Comparison of ENCODE assay signal across 8 cellular contexts in the genomic region with DNA sequence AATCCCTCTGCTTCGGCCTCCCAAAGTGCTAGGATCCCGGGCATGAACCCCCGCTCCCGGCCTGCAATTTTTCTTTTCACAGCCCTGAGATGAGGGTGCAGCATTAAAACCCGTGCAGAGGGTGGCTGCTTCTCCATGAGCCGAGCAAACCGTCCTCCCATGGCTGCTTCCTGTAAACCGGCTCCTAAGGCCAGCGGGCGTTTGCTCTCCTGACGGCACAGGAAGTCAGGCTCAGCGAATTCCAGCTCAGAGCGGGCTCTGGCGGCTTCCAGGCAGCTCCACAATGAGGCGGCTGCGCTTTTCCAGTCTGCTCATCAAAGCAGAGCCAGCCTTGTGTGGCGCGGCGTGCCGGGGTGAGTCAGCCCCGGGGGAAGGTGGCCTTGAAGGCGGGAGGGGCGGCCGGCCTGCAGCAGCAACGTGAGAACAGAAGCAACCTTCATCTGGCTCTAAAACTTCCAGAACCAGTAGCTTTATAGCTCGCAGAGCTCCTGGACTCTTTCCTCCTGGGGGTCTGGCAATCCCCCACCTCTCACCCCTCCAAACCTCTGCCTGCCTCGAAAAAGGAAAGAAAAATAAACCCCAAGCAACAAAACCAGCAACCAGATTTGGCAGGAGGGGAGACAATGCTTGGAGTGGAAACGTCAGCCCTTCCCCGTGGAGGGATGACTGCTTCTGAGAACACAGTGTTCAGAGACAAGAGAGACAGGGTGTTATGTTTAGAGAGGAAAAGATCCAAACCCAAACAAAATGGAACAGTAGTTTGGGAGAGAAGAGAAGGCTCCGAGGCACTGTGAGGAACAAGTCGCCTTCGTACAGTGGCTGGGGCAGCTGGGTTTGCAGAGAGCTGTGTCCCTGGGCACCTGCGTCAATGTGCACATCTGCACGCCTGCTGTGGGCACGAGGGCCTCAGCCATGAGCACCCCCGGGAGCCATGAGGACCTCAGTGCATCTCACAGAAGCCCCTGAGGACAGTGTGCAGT.
A peak's percentile ranks its signal among the peaks of the same experiment; 100 is the strongest.
DNase-seq lines count a peak whose midpoint lies in the region; ATAC-seq and TF ChIP-seq lines count a peak whose summit lies in the region.

No MANE protein-coding gene starts in this region.

- DNase-seq in ELF-1 (ENCODE audit: low read depth, low spot score) = peak; percentile 98
- DNase-seq in NB4 (ENCODE audit: low read depth) = peak; percentile 92
- DNase-seq in right atrium auricular region (ENCODE audit: low spot score) = peak; percentile 97
- peak; percentile 91 for DNase-seq in prostate gland (ENCODE audit: low spot score)
- DNase-seq in upper lobe of left lung = peak; percentile 94 to 96

- H3K4me3 Mint-ChIP-seq in T-helper 1 cell treated with Interleukin-12 subunit alpha and Interleukin-12 subunit beta and Interleukin-4 antibody, amounts not matched to agents 30 μg/mL and 1 μg/mL, for 36 hours = peak overlapping the region; percentile 68

- peak; percentile 77 to 98 (median 96) for TF ChIP-seq EP300 in upper lobe of left lung (IDR thresholded peaks at IDR 0.05)

- intact Hi-C loops in prostate gland (cut with DNase I) = loop anchor here (2.0 to 5.0 kb wide), 3 partner anchors 35 to 67 kb away; partner anchors contain the start of gene GADD45B

- no peaks in the 10 kb centered on the region for H3K36me3 ChIP-seq in right atrium auricular region
- H3K36me3 ChIP-seq in prostate gland = no peaks in the 10 kb centered on the region
- H3K36me3 ChIP-seq in upper lobe of left lung = no peaks in the 10 kb centered on the region

- no peak for TF ChIP-seq CTCF in NB4 (IDR thresholded peaks at IDR 0.05; ENCODE audit: low read depth, low read length)
- peak; percentile 19 to 52 for TF ChIP-seq CTCF in right atrium auricular region (IDR thresholded peaks at IDR 0.05)
- TF ChIP-seq CTCF in prostate gland (IDR thresholded peaks at IDR 0.05) = peak in 2 of 4 experiments; percentile 30 to 48
- TF ChIP-seq CTCF in upper lobe of left lung (IDR thresholded peaks at IDR 0.05) = peak in 3 of 6 experiments; percentile 27 to 48 (median 29)

- H3K27me3 ChIP-seq in right atrium auricular region = no peaks in the 10 kb centered on the region
- no peaks in the 10 kb centered on the region for H3K27me3 ChIP-seq in prostate gland (replicated peaks; ENCODE audit: insufficient read depth)
- H3K27me3 ChIP-seq in upper lobe of left lung = no peaks in the 10 kb centered on the region

- H3K27ac ChIP-seq in angular gyrus (ENCODE audit: low read depth, low read length) (peak overlapping the region; percentile 99), right atrium auricular region (peak overlapping the region; percentile 91 to 96), prostate gland (peak overlapping the region; percentile 88 to 92), upper lobe of left lung (peak overlapping the region; percentile 84 to 94 (median 89))

- ATAC-seq in upper lobe of left lung (ENCODE audit: low FRiP score in 2 of 2) (peak; percentile 89 to 90), GM21619 (IDR thresholded peaks at IDR 0.05; ENCODE audit: unreplicated experiment) (no peak)

- no peaks in the 10 kb centered on the region for H3K27me3 Mint-ChIP-seq in T-helper 1 cell treated with Interleukin-12 subunit alpha and Interleukin-12 subunit beta and Interleukin-4 antibody, amounts not matched to agents 30 μg/mL and 1 μg/mL, for 36 hours (ENCODE audit: low read depth)

- H3K4me3 ChIP-seq in NB4 (ENCODE audit: low read depth, low read length) = peak overlapping the region; percentile 21
- H3K4me3 ChIP-seq in right atrium auricular region = peak overlapping the region in 1 of 2 donors; percentile 36
- H3K4me3 ChIP-seq in prostate gland = peak overlapping the region in 1 of 2 donors; percentile 10
- peak overlapping the region in 2 of 4 donors; percentile 15 to 34 for H3K4me3 ChIP-seq in upper lobe of left lung

- no peaks in the 10 kb centered on the region for H3K36me3 Mint-ChIP-seq in T-helper 1 cell treated with Interleukin-12 subunit alpha and Interleukin-12 subunit beta and Interleukin-4 antibody, amounts not matched to agents 30 μg/mL and 1 μg/mL, for 36 hours (ENCODE audit: low read depth)

- H3K9me3 Mint-ChIP-seq in T-helper 1 cell treated with Interleukin-12 subunit alpha and Interleukin-12 subunit beta and Interleukin-4 antibody, amounts not matched to agents 30 μg/mL and 1 μg/mL, for 36 hours = no peaks in the 10 kb centered on the region

- WGBS in prostate gland = 3% methylated on average over 36 of the region's 36 CpGs
- WGBS in upper lobe of left lung, 2 donors = 5 to 30% methylated on average over 20 to 30 of the region's 36 CpGs

- H3K4me1 ChIP-seq in right atrium auricular region = peaks cover 0 to 82% of the 10 kb centered on the region in 2 donors
- peaks cover 44% of the 10 kb centered on the region for H3K4me1 ChIP-seq in prostate gland (replicated peaks)
- peaks cover 70 to 82% (median 75%) of the 10 kb centered on the region in 4 donors for H3K4me1 ChIP-seq in upper lobe of left lung

- H3K9me3 ChIP-seq in right atrium auricular region = no peaks in the 10 kb centered on the region
- H3K9me3 ChIP-seq in prostate gland = no peaks in the 10 kb centered on the region
- H3K9me3 ChIP-seq in upper lobe of left lung = no peaks in the 10 kb centered on the region

- TF ChIP-seq POLR2A in NB4 (IDR thresholded peaks at IDR 0.05; ENCODE audit: extremely low read depth, insufficient read length) = peak; percentile 21
- TF ChIP-seq POLR2A in prostate gland (IDR thresholded peaks at IDR 0.05) = peak; percentile 38
- TF ChIP-seq POLR2A in upper lobe of left lung (IDR thresholded peaks at IDR 0.05) = peak; percentile 7 to 66 (median 26)

- H3K4me1 Mint-ChIP-seq in T-helper 1 cell treated with Interleukin-12 subunit alpha and Interleukin-12 subunit beta and Interleukin-4 antibody, amounts not matched to agents 30 μg/mL and 1 μg/mL, for 36 hours (ENCODE audit: low read depth) = peaks cover 26% of the 10 kb centered on the region

- peak overlapping the region; percentile 45 for H3K27ac Mint-ChIP-seq in T-helper 1 cell treated with Interleukin-12 subunit alpha and Interleukin-12 subunit beta and Interleukin-4 antibody, amounts not matched to agents 30 μg/mL and 1 μg/mL, for 36 hours
